In genomic region chr11:112632866-112633505, GRCh38 we compare ENCODE assay signal across 1 cellular context.
TF ChIP-seq lines count a peak whose summit lies in the region.

No MANE protein-coding gene starts in this region.

TF ChIP-seq in SK-N-SH, 30 proteins besides CTCF, POLR2A, EP300 and RAD21 (continued from another document):
- TF ChIP-seq FOSL2 (IDR thresholded peaks at IDR 0.05; ENCODE audit: borderline replicate concordance, low read depth) (no peak; the same call in 1 of the 2 replicates), SIN3A (IDR thresholded peaks at IDR 0.05; ENCODE audit: borderline replicate concordance, low read depth, low read length) (no peak)
